ENCODE assay signal across 10 cellular contexts in the genomic region with DNA sequence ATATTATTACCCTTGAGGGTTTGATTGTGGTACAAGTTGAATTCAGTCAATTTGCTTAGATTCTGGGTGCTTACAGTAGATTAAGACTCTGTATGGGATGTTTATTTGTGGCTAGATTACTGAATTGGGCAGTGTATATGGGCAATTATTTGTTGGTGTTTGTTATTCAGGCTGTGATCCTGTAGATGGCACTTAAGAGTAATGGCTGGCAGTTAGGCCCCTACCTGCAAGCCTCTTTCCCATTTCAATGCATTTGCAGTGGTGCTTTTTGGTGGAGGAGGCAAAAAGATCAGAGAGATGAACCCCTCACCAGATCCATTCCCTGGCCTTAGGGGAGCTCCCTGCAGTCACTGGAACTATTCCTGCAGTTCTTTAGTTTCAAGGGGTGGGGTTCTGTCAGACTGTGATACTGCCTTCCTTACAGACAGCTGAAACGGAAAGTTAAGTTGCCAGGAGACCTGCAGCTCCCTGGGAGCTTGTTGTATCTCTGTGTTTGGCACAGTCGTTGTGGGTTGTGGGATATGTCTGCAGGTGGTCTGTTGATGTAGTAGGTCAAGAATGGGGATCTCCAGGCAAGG.
DNase-seq lines count a peak whose midpoint lies in the region; ATAC-seq and TF ChIP-seq lines count a peak whose summit lies in the region.
"Had no signal": no experiment of that assay in that cellular context is flagged by ENCODE, and none has a peak within 500 bp of the region (broad histone marks: within the 10 kb centered on the region; RNA-seq: fewer than 3 reads in every experiment).

No MANE protein-coding gene starts in this region.

- no peak overlapping the region for H2AFZ ChIP-seq in H9 (ENCODE audit: low read length)

- no peak overlapping the region for H4K5ac ChIP-seq in H9 (ENCODE audit: insufficient read length, low read depth, low read length)

- no peaks in the 10 kb centered on the region for H3K27me3 Mint-ChIP-seq in H9 (ENCODE audit: low read depth)
- H3K27me3 Mint-ChIP-seq in activated CD4-positive, alpha-beta T cell treated with anti-CD3 and anti-CD28 coated beads, Interleukin-2, amount 10 ng/mL, durations not matched to agents 7 days and 5 days, result no peaks in the 10 kb centered on the region

- TF ChIP-seq CTCF in AG09319 (IDR thresholded peaks at IDR 0.05; ENCODE audit: low read depth, low read length), result peak; percentile 42
- peak; percentile 64 for TF ChIP-seq CTCF in H9 (conservative IDR thresholded peaks at IDR 0.05)
- peak; percentile 64 for TF ChIP-seq CTCF in RWPE2 (IDR thresholded peaks at IDR 0.05; ENCODE audit: poor library complexity, severe bottlenecking)

- no peak for TF ChIP-seq POLR2A in erythroblast (IDR thresholded peaks at IDR 0.05; ENCODE audit: low read length)

- no peak overlapping the region for H3K14ac ChIP-seq in H9 (ENCODE audit: insufficient read depth, low read length)

- H3K79me2 ChIP-seq in H9 (ENCODE audit: insufficient read depth, low read length), result no peaks in the 10 kb centered on the region

- no peaks in the 10 kb centered on the region for H3K27me3 ChIP-seq in H9 (ENCODE audit: insufficient read depth, low read length)
- no peaks in the 10 kb centered on the region for H3K27me3 ChIP-seq in RWPE2 (ENCODE audit: insufficient read depth, poor library complexity, severe bottlenecking)

- peak; percentile 3 for DNase-seq in AG09319 (ENCODE audit: extremely low read depth, low read depth)
- peak; percentile 35 for DNase-seq in H9
- no peak for DNase-seq in RWPE2 (ENCODE audit: low spot score)
- peak; percentile 1 for DNase-seq in foreskin melanocyte
- no peak for DNase-seq in NCI-H774 (lab: John Stamatoyannopoulos, UW)
- DNase-seq in activated CD4-positive, alpha-beta T cell treated with anti-CD3 and anti-CD28 coated beads, Interleukin-2, amount 10 ng/mL, durations not matched to agents 7 days and 5 days, result no peak
- no peak for DNase-seq in erythroblast (lab: John Stamatoyannopoulos, UW)
- DNase-seq: DMS79; stimulated activated naive CD8-positive, alpha-beta T cell treated with anti-CD3 and anti-CD28 coated beads, Interleukin-15, amount 100 ng/mL, for 72 hours had no signal

- H3T11ph ChIP-seq in H9 (ENCODE audit: low read length), result no peak overlapping the region

- no peaks in the 10 kb centered on the region for H3K23me2 ChIP-seq in H9 (ENCODE audit: insufficient read length, low read depth, low read length, poor library complexity, severe bottlenecking)

- H2BK120ac ChIP-seq in H9 (ENCODE audit: low read depth, low read length, poor library complexity, severe bottlenecking), result no peak overlapping the region

- no CpG with 5 or more reads among the region's 2 CpGs for WGBS in H9 (ENCODE audit: extremely low coverage, insufficient read length, low lambda C conversion rate)

- peaks cover 0 to 4% of the 10 kb centered on the region in 2 experiments; a peak in 1 of 5 replicates for H3K9me3 Mint-ChIP-seq in H9
- peaks cover 4% of the 10 kb centered on the region for H3K9me3 Mint-ChIP-seq in activated CD4-positive, alpha-beta T cell treated with anti-CD3 and anti-CD28 coated beads, Interleukin-2, amount 10 ng/mL, durations not matched to agents 7 days and 5 days

- H3K4me1 Mint-ChIP-seq in H9, result peaks cover 22 to 25% of the 10 kb centered on the region in 2 experiments
- no peaks in the 10 kb centered on the region for H3K4me1 Mint-ChIP-seq in activated CD4-positive, alpha-beta T cell treated with anti-CD3 and anti-CD28 coated beads, Interleukin-2, amount 10 ng/mL, durations not matched to agents 7 days and 5 days
- H3K4me1 Mint-ChIP-seq: stimulated activated naive CD8-positive, alpha-beta T cell treated with anti-CD3 and anti-CD28 coated beads, Interleukin-15, amount 100 ng/mL, for 72 hours had no signal

- H2BK12ac ChIP-seq in H9 (ENCODE audit: insufficient read length, low read depth, low read length), result no peak overlapping the region

- no peaks in the 10 kb centered on the region for H3K36me3 ChIP-seq in RWPE2 (ENCODE audit: low read depth)

- H3K27ac Mint-ChIP-seq in H9, result peak overlapping the region in 2 of 3 experiments; percentile 27 to 51; a peak in 2 of 7 replicates
- H3K27ac Mint-ChIP-seq in activated CD4-positive, alpha-beta T cell treated with anti-CD3 and anti-CD28 coated beads, Interleukin-2, amount 10 ng/mL, durations not matched to agents 7 days and 5 days, result no peak overlapping the region
- H3K27ac Mint-ChIP-seq: stimulated activated naive CD8-positive, alpha-beta T cell treated with anti-CD3 and anti-CD28 coated beads, Interleukin-15, amount 100 ng/mL, for 72 hours had no signal

- no peaks in the 10 kb centered on the region; a peak in 1 of 7 replicates for H3K36me3 Mint-ChIP-seq in H9 (ENCODE audit: insufficient read depth in 1 of 3, low read depth in 3 of 3)
- H3K36me3 Mint-ChIP-seq in activated CD4-positive, alpha-beta T cell treated with anti-CD3 and anti-CD28 coated beads, Interleukin-2, amount 10 ng/mL, durations not matched to agents 7 days and 5 days (ENCODE audit: low read depth), result no peaks in the 10 kb centered on the region

- ATAC-seq in RWPE2 (ENCODE audit: low read depth) (peak; percentile 47; the same call in 1 of the 3 replicates), HG03045 (IDR thresholded peaks at IDR 0.05; ENCODE audit: unreplicated experiment) (no peak)

- H3K4me1 ChIP-seq in H9 (ENCODE audit: insufficient read depth, low read length), result no peaks in the 10 kb centered on the region
- H3K4me1 ChIP-seq in RWPE2 (ENCODE audit: insufficient read depth, poor library complexity, severe bottlenecking), result peaks cover 11% of the 10 kb centered on the region

- no peak overlapping the region for H3K18ac ChIP-seq in H9 (ENCODE audit: insufficient read length, low read depth, low read length)

- no peak overlapping the region for H4K8ac ChIP-seq in H9 (replicated peaks; ENCODE audit: insufficient read length, low read depth, low read length)

- H3K4me3 ChIP-seq in RWPE2 (ENCODE audit: severe bottlenecking), result no peak overlapping the region

- CTCF ChIA-PET in activated CD4-positive, alpha-beta T cell treated with anti-CD3 and anti-CD28 coated beads, Interleukin-2, amount 10 ng/mL, durations not matched to agents 7 days and 5 days (lab: Charles Lee), result no interaction called here

- no peak overlapping the region for H2BK20ac ChIP-seq in H9 (ENCODE audit: low read depth, low read length, poor library complexity, severe bottlenecking)

- no peaks in the 10 kb centered on the region for H3K79me1 ChIP-seq in H9 (ENCODE audit: insufficient read depth, low read depth, low read length, poor library complexity, severe bottlenecking)

- H2BK15ac ChIP-seq in H9 (ENCODE audit: low read depth, low read length), result no peak overlapping the region

- no peaks in the 10 kb centered on the region for H3K9me3 ChIP-seq in H9 (ENCODE audit: control insufficient read depth, low read depth, low read length)
- no peaks in the 10 kb centered on the region for H3K9me3 ChIP-seq in RWPE2 (ENCODE audit: severe bottlenecking)

- H2BK5ac ChIP-seq in H9 (ENCODE audit: insufficient read length, low read length), result no peak overlapping the region

- no peak overlapping the region for H3K27ac ChIP-seq in H9 (ENCODE audit: insufficient read length, low read depth, low read length)
- no peak overlapping the region for H3K27ac ChIP-seq in RWPE2 (ENCODE audit: poor library complexity, severe bottlenecking)

- H3K23ac ChIP-seq in H9 (ENCODE audit: insufficient read length, low read depth, low read length), result no peak overlapping the region

- no peaks in the 10 kb centered on the region for H4K20me1 ChIP-seq in H9 (ENCODE audit: control insufficient read depth, insufficient read depth, insufficient read length)

- POLR2A ChIA-PET in activated CD4-positive, alpha-beta T cell treated with anti-CD3 and anti-CD28 coated beads, Interleukin-2, amount 10 ng/mL, durations not matched to agents 7 days and 5 days (lab: Charles Lee), result no interaction called here

- no peak overlapping the region for H2AK5ac ChIP-seq in H9 (ENCODE audit: insufficient read length, low read length)

- no peak overlapping the region for H3K4me2 ChIP-seq in H9 (ENCODE audit: insufficient read depth, insufficient read length, low read length)

- no peak overlapping the region for H3K56ac ChIP-seq in H9 (ENCODE audit: insufficient read length, low read depth, low read length)

- no peak overlapping the region for H3K9ac ChIP-seq in H9 (ENCODE audit: extremely low read depth, insufficient read length, low read length)

- H3K4ac ChIP-seq in H9 (ENCODE audit: low read depth, low read length), result no peak overlapping the region

- H3K4me3 Mint-ChIP-seq in H9, result no peak overlapping the region
- no peak overlapping the region for H3K4me3 Mint-ChIP-seq in activated CD4-positive, alpha-beta T cell treated with anti-CD3 and anti-CD28 coated beads, Interleukin-2, amount 10 ng/mL, durations not matched to agents 7 days and 5 days
- H3K4me3 Mint-ChIP-seq: stimulated activated naive CD8-positive, alpha-beta T cell treated with anti-CD3 and anti-CD28 coated beads, Interleukin-15, amount 100 ng/mL, for 72 hours had no signal

- no peak overlapping the region for H4K91ac ChIP-seq in H9 (ENCODE audit: insufficient read length, low read depth, low read length)

Comparison
In these comparisons a context has a peak if more than half of its experiments do, and no peak if none do; other contexts are left out.
1. DNase-seq: peak in AG09319 (single experiment), H9 (single experiment) and foreskin melanocyte (single experiment); none in RWPE2 (single experiment), NCI-H774 (single experiment), activated CD4-positive, alpha-beta T cell treated with anti-CD3 and anti-CD28 coated beads, Interleukin-2, amount 10 ng/mL, durations not matched to agents 7 days and 5 days (single experiment) and erythroblast (0 of 2).
2. Peak in every context shown above with its lines, with median percentiles within 50 percentile points of each other: CTCF ChIP-seq.